ENCODE assay signal across 17 cellular contexts in the genomic region with DNA sequence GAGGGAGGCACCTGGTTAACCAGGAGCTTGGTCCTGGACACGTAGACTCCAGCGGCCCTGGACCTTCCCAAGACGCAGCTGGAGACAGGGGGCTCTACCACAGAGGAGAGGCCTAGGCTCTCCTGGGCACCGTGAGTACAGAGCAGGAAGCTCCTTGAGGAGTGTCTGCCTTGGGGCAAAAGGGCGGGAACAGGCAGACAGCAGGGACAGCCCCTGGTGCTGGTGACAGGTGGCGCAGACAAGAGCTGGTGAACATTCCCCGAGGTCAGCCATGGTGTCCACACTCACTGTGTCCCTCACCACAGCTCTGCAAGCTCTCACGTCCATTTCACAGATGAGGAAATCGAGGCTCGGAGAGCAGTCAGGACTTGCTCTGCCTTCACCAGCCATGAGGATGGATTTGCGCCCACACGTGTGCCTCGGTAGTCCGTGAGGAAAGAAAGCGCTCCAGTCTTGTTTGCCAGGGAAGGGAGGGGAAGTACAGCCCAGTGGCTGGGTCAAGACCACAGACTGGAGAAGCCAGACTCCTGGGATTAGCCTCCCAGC.
"Had no signal": no experiment of that assay in that cellular context is flagged by ENCODE, and none has a peak within 500 bp of the region (broad histone marks: within the 10 kb centered on the region; RNA-seq: fewer than 3 reads in every experiment).

No MANE protein-coding gene starts in this region.

- H3K9me3 Mint-ChIP-seq: activated naive CD4-positive, alpha-beta T cell treated with anti-CD3 and anti-CD28 coated beads for 36 hours; activated naive CD8-positive, alpha-beta T cell treated with anti-CD3 and anti-CD28 coated beads, Interleukin-2, amount 10 ng/mL, durations not matched to agents 7 days and 5 days had no signal

- H3K36me3 Mint-ChIP-seq: activated naive CD8-positive, alpha-beta T cell treated with anti-CD3 and anti-CD28 coated beads, Interleukin-2, amount 10 ng/mL, durations not matched to agents 7 days and 5 days; WTC11 had no signal

- H3K27me3 ChIP-seq: breast epithelium had no signal

- DNase-seq: activated CD4-positive, alpha-beta T cell treated with anti-CD3 and anti-CD28 coated beads, Interleukin-2, amount 50 U/mL, for 48 hours; activated CD8-positive, alpha-beta memory T cell treated with anti-CD3 and anti-CD28 coated beads, Interleukin-2, amount 50 U/mL, for 48 hours; activated effector memory CD4-positive, alpha-beta T cell treated with Interleukin-2 at 50 U/mL for 16 hours; activated naive CD4-positive, alpha-beta T cell treated with anti-CD3 and anti-CD28 coated beads for 36 hours; activated naive CD8-positive, alpha-beta T cell treated with anti-CD3 and anti-CD28 coated beads, Interleukin-2, amount 10 ng/mL, durations not matched to agents 7 days and 5 days; activated T-cell treated with anti-CD3 and anti-CD28 coated beads, Interleukin-2, amount 50 U/mL, for 48 hours; amniotic stem cell; cerebellar nuclear complex; heart left ventricle; left cardiac atrium; stimulated activated CD4-positive, alpha-beta T cell treated with anti-CD3 and anti-CD28 coated beads, Interleukin-1b, Interleukin-23, amount 100 ng/mL, for 48 hours; transverse colon had no signal

- H3K4me3 Mint-ChIP-seq: activated naive CD4-positive, alpha-beta T cell treated with anti-CD3 and anti-CD28 coated beads for 36 hours; activated naive CD8-positive, alpha-beta T cell treated with anti-CD3 and anti-CD28 coated beads, Interleukin-2, amount 10 ng/mL, durations not matched to agents 7 days and 5 days; WTC11 had no signal

- ATAC-seq: heart left ventricle, left cardiac atrium, WTC11 had no signal

- H3K27ac ChIP-seq: breast epithelium, coronary artery, epithelial cell of prostate, heart left ventricle, prostate gland, transverse colon had no signal

- H3K27ac Mint-ChIP-seq: activated naive CD4-positive, alpha-beta T cell treated with anti-CD3 and anti-CD28 coated beads for 36 hours; activated naive CD8-positive, alpha-beta T cell treated with anti-CD3 and anti-CD28 coated beads, Interleukin-2, amount 10 ng/mL, durations not matched to agents 7 days and 5 days; WTC11 had no signal

- H3K4me3 ChIP-seq: breast epithelium, coronary artery, heart left ventricle, prostate gland, transverse colon had no signal
